ENCODE assay signal across 11 cellular contexts in genomic region chr4:129264008-129264657, GRCh38.
DNase-seq lines count a peak whose midpoint lies in the region; ATAC-seq, FAIRE-seq and TF ChIP-seq lines count a peak whose summit lies in the region.
"Had no signal": no experiment of that assay in that cellular context is flagged by ENCODE, and none has a peak within 500 bp of the region (broad histone marks: within the 10 kb centered on the region; RNA-seq: fewer than 3 reads in every experiment).

No MANE protein-coding gene starts in this region.

- H3K4me1 ChIP-seq in GM12878 (ENCODE audit: control insufficient read depth, insufficient read depth, low read length) (peaks cover 9% of the 10 kb centered on the region; the same call in 1 of the 2 replicates), sigmoid colon (peaks cover 0 to 4% (median 0%) of the 10 kb centered on the region in 4 donors)

- H4K20me1 ChIP-seq in GM12878 (ENCODE audit: control insufficient read depth, insufficient read depth), result no peaks in the 10 kb centered on the region

- H3K9me3 ChIP-seq in GM12878 (replicated peaks; ENCODE audit: control insufficient read depth, insufficient read depth, low read length), result no peaks in the 10 kb centered on the region
- H3K9me3 ChIP-seq in sigmoid colon, result no peaks in the 10 kb centered on the region

- intact Hi-C loops in GM12878 (cut with micrococcal nuclease; ENCODE audit: unreplicated experiment), result no loop called here
- intact Hi-C loops in sigmoid colon (cut with DNase I), result no loop called here

- in situ Hi-C loops in GM12878 (cut with MboI), result no loop called here

- H3K27ac ChIP-seq in GM12878 (ENCODE audit: control insufficient read depth, insufficient read depth), result 0 out of 2 replicates have a peak overlapping the region, but pooled peaks have one; percentile 12
- no peak overlapping the region for H3K27ac ChIP-seq in sigmoid colon

- H3K27me3 ChIP-seq in GM12878 (replicated peaks in 1 of 2; ENCODE audit: control insufficient read depth in 2 of 2, insufficient read depth in 2 of 2, low read length in 1 of 2) (no peaks in the 10 kb centered on the region), sigmoid colon (no peaks in the 10 kb centered on the region)

- BruUV-seq in GM12878 (replicated peaks; lab: Mats Ljungman, UMichigan), result no TSS peak

- SMC1A ChIA-PET in GM12878 (lab: Charles Lee; ENCODE audit: uncharacterized antibody, unreplicated experiment), result interaction anchor here (0.6 to 0.9 kb wide), 3 partner anchors 698 to 1086 kb away, joined by 3 read pairs; no protein-coding TSS in a partner anchor

- H3K36me3 ChIP-seq in GM12878 (ENCODE audit: control insufficient read depth in 2 of 2, insufficient read depth in 2 of 2, low read length in 1 of 2) (no peaks in the 10 kb centered on the region), sigmoid colon (no peaks in the 10 kb centered on the region)

- no peak overlapping the region for H3K9ac ChIP-seq in GM12878 (ENCODE audit: control insufficient read depth, insufficient read depth, low read length)

- 56% methylated on average over 1 of the region's 1 CpG for WGBS in GM12878 (ENCODE audit: insufficient coverage, insufficient replicate concordance, low lambda C conversion rate, missing lambda C conversion rate)
- 79 to 95% methylated on average over 1 of the region's 1 CpG for WGBS in sigmoid colon, 2 donors

- H3K79me2 ChIP-seq in GM12878 (ENCODE audit: control insufficient read depth, insufficient read depth, low read length), result no peaks in the 10 kb centered on the region

- H3K4me3 ChIP-seq in GM12878 (no peak overlapping the region), sigmoid colon (no peak overlapping the region)

- no peak for TF ChIP-seq POLR2A in GM12878 (IDR thresholded peaks at IDR 0.05; ENCODE audit: low read depth, low read length)
- TF ChIP-seq POLR2A in sigmoid colon (IDR thresholded peaks at IDR 0.05), result no peak

- H3K4me2 ChIP-seq in GM12878 (ENCODE audit: control insufficient read depth, insufficient read depth), result peak overlapping the region; percentile 44; the same call in 1 of the 2 replicates

- no peak for TF ChIP-seq RAD21 in GM12878 (IDR thresholded peaks at IDR 0.05; ENCODE audit: insufficient read depth, low read depth, low read length)

- CTCF ChIA-PET in GM12878 (lab: Yijun Ruan, JAX), result no interaction called here

- TF ChIP-seq EP300 in GM12878 (IDR thresholded peaks at IDR 0.05; ENCODE audit: borderline replicate concordance in 1 of 2, control insufficient read depth in 1 of 2, low read depth in 2 of 2, low read length in 2 of 2) (no peak), sigmoid colon (IDR thresholded peaks at IDR 0.05) (no peak)

- RAD21 ChIA-PET in GM12878 (lab: Charles Lee; ENCODE audit: unreplicated experiment), result no interaction called here

- FAIRE-seq in GM18507 (lab: Jason Lieb, UNC) (peak; percentile 78), GM12878 (lab: Jason Lieb, UNC) (peak; percentile 86)

- peak; percentile 99 for ATAC-seq in GM21447 (IDR thresholded peaks at IDR 0.05; ENCODE audit: unreplicated experiment)
- ATAC-seq in HG03159 (IDR thresholded peaks at IDR 0.05; ENCODE audit: unreplicated experiment), result peak; percentile 98
- peak; percentile 98 for ATAC-seq in GM12878

- peak overlapping the region; percentile 85 for H2AFZ ChIP-seq in GM12878 (ENCODE audit: control insufficient read depth, low read depth, low read length)

- POLR2A ChIA-PET in GM12878 (lab: Charles Lee), result no interaction called here

- peak; percentile 11 for DNase-seq in GM18507 (ENCODE audit: extremely low spot score, insufficient read length, low read depth)
- peak; percentile 30 for DNase-seq in GM12878 (ENCODE audit: low read depth, low spot score)
- DNase-seq in HuH-7 (ENCODE audit: low spot score), result no peak
- no peak for DNase-seq in sigmoid colon
- DNase-seq in stimulated activated CD4-positive, alpha-beta T cell treated with anti-CD3 and anti-CD28 coated beads, Interleukin-2, amount 100 ng/mL, for 48 hours, result no peak
- no peak for DNase-seq in SIG-M5 (lab: John Stamatoyannopoulos, UW)
- DNase-seq: activated CD4-positive, CD25-positive, alpha-beta regulatory T cell; DMS79 treated with DMSO at 0.1 percent for 48 hours; NCI-H524 had no signal

- TF ChIP-seq CTCF in GM12878 (IDR thresholded peaks at IDR 0.05 in 2 of 3, conservative IDR thresholded peaks at IDR 0.05 in 1 of 3; ENCODE audit: control insufficient read depth in 2 of 3, extremely low read depth in 1 of 3, insufficient read depth in 1 of 3, low read depth in 3 of 3, low read length in 3 of 3) (no peak), sigmoid colon (IDR thresholded peaks at IDR 0.05) (no peak)

TF ChIP-seq in GM12878, 131 proteins besides CTCF, POLR2A, EP300 and RAD21:
- TF ChIP-seq JUNB (IDR thresholded peaks at IDR 0.05) (peak; percentile 73), RUNX3 (IDR thresholded peaks at IDR 0.05; ENCODE audit: low read length) (0 out of 2 replicates have a peak, but pooled peaks have one; percentile 22), ELK1 (IDR thresholded peaks at IDR 0.05; ENCODE audit: low read depth, low read length) (no peak), REST (IDR thresholded peaks at IDR 0.05; ENCODE audit: low read depth, low read length) (peak; percentile 66; the same call in 1 of the 2 replicates), PAX5 (IDR thresholded peaks at IDR 0.05; ENCODE audit: borderline replicate concordance, low read depth, low read length) (no peak)
TF ChIP-seq in GM12878: peak in this region for 3.

Comparison
In these comparisons a context has a peak if more than half of its experiments do, and no peak if none do; other contexts are left out.
1. DNase-seq: peak in GM18507 (single experiment) and GM12878 (single experiment); none in HuH-7 (single experiment), sigmoid colon (single experiment), stimulated activated CD4-positive, alpha-beta T cell treated with anti-CD3 and anti-CD28 coated beads, Interleukin-2, amount 100 ng/mL, for 48 hours (0 of 2) and SIG-M5 (single experiment).
2. Peak in every context shown above with its lines, with median percentiles within 50 percentile points of each other: ATAC-seq.